ENCODE assay signal across 12 cellular contexts in genomic region chr4:2483237-2483636, GRCh38. TPM values are rescaled to one million over a fixed set of nuclear protein-coding genes. Genes with fewer than 3 reads are reported as not detected.
DNase-seq lines count a peak whose midpoint lies in the region; ATAC-seq and TF ChIP-seq lines count a peak whose summit lies in the region.
"Had no signal": no experiment of that assay in that cellular context is flagged by ENCODE, and none has a peak within 500 bp of the region (broad histone marks: within the 10 kb centered on the region; RNA-seq: fewer than 3 reads in every experiment).

No MANE protein-coding gene starts in this region.

- peaks cover 95% of the 10 kb centered on the region for H3K4me1 ChIP-seq in lower lobe of right lung

- no peaks in the 10 kb centered on the region for H3K27me3 Mint-ChIP-seq in activated T-cell treated with anti-CD3 and anti-CD28 coated beads, Interleukin-2, amount 50 U/mL, for 4 hours (ENCODE audit: low read depth)
- no peaks in the 10 kb centered on the region for H3K27me3 Mint-ChIP-seq in activated T-helper 17 cell treated with anti-CD3 and anti-CD28 coated beads, Interleukin-2, amount 50 U/mL, for 72 hours

- H3K4me3 ChIP-seq in lower lobe of right lung, result no peak overlapping the region

- no peaks in the 10 kb centered on the region for H3K9me3 ChIP-seq in lower lobe of right lung

- no peaks in the 10 kb centered on the region for H3K9me3 Mint-ChIP-seq in activated T-cell treated with anti-CD3 and anti-CD28 coated beads, Interleukin-2, amount 50 U/mL, for 4 hours
- H3K9me3 Mint-ChIP-seq in activated T-helper 17 cell treated with anti-CD3 and anti-CD28 coated beads, Interleukin-2, amount 50 U/mL, for 72 hours, result no peaks in the 10 kb centered on the region

- H3K4me3 Mint-ChIP-seq in activated T-cell treated with anti-CD3 and anti-CD28 coated beads, Interleukin-2, amount 50 U/mL, for 4 hours, result peak overlapping the region; percentile 69
- peak overlapping the region; percentile 75 for H3K4me3 Mint-ChIP-seq in activated T-helper 17 cell treated with anti-CD3 and anti-CD28 coated beads, Interleukin-2, amount 50 U/mL, for 72 hours

- ATAC-seq in activated T-cell treated with anti-CD3 and anti-CD28 coated beads, Interleukin-2, amount 50 U/mL, for 4 hours, result no peak
- peak; percentile 5 for ATAC-seq in activated T-helper 17 cell treated with anti-CD3 and anti-CD28 coated beads, Interleukin-2, amount 50 U/mL, for 72 hours (replicated peaks)
- no peak for ATAC-seq in lower lobe of right lung

- peak overlapping the region; percentile 14 for H3K27ac ChIP-seq in lower lobe of right lung
- peak overlapping the region; percentile 56 for H3K27ac ChIP-seq in substantia nigra (ENCODE audit: low read depth, low read length, poor library complexity, severe bottlenecking)
- H3K27ac ChIP-seq: KMS-11 had no signal

- H3K36me3 ChIP-seq in lower lobe of right lung, result no peaks in the 10 kb centered on the region

- intact Hi-C loops in lower lobe of right lung (cut with DNase I), result no loop called here

- DNase-seq in activated T-cell treated with anti-CD3 and anti-CD28 coated beads, Interleukin-2, amount 50 U/mL, for 4 hours, result no peak
- DNase-seq in activated T-cell treated with anti-CD3 and anti-CD28 coated beads, Interleukin-2, amount 50 U/mL, for 1 hour, result no peak
- DNase-seq in lower lobe of right lung (no peak), substantia nigra (lab: John Stamatoyannopoulos, UW) (no peak), NCI-H748 treated with DMSO at 0.1 percent for 48 hours (lab: John Stamatoyannopoulos, UW) (no peak), DMS53 treated with DMSO at 0.1 percent for 48 hours (lab: John Stamatoyannopoulos, UW; ENCODE audit: unreplicated experiment) (no peak)
- DNase-seq in activated effector memory CD4-positive, alpha-beta T cell treated with Interleukin-2 at 50 U/mL for 16 hours, result no peak
- DNase-seq: GDM1, NCI-H2171, SHP77 had no signal

- H3K27ac Mint-ChIP-seq in activated T-helper 17 cell treated with anti-CD3 and anti-CD28 coated beads, Interleukin-2, amount 50 U/mL, for 72 hours, result peak overlapping the region; percentile 48

- H3K36me3 Mint-ChIP-seq in activated T-cell treated with anti-CD3 and anti-CD28 coated beads, Interleukin-2, amount 50 U/mL, for 4 hours (ENCODE audit: insufficient read depth), result peaks cover 9% of the 10 kb centered on the region
- peaks cover 48% of the 10 kb centered on the region for H3K36me3 Mint-ChIP-seq in activated T-helper 17 cell treated with anti-CD3 and anti-CD28 coated beads, Interleukin-2, amount 50 U/mL, for 72 hours (ENCODE audit: low read depth)

- TF ChIP-seq CTCF in lower lobe of right lung (IDR thresholded peaks at IDR 0.05), result no peak

- H3K27me3 ChIP-seq in lower lobe of right lung (ENCODE audit: low read depth), result no peaks in the 10 kb centered on the region

- peaks cover 93% of the 10 kb centered on the region for H3K4me1 Mint-ChIP-seq in activated T-cell treated with anti-CD3 and anti-CD28 coated beads, Interleukin-2, amount 50 U/mL, for 4 hours (ENCODE audit: low read depth)
- peaks cover 77% of the 10 kb centered on the region for H3K4me1 Mint-ChIP-seq in activated T-helper 17 cell treated with anti-CD3 and anti-CD28 coated beads, Interleukin-2, amount 50 U/mL, for 72 hours

RNA-seq across cellular contexts. Expression of gene RNF4, which starts 14.3 kb away (rescaled TPM):
- 100 to 1,000 TPM in 1 of 3 donors, 10 to 100 TPM in 2; 96.7 to 105 (median 97.4) TPM for total RNA-seq in activated T-cell treated with anti-CD3 and anti-CD28 coated beads, Interleukin-2, amount 50 U/mL, for 4 hours
- total RNA-seq in activated T-helper 17 cell treated with anti-CD3 and anti-CD28 coated beads, Interleukin-2, amount 50 U/mL, for 72 hours, result 10 to 100 TPM; 90.8 to 97.1 TPM
- 39.3 TPM for total RNA-seq in lower lobe of right lung

RNA-seq across cellular contexts. Expression of gene FAM193A, which starts 53.2 kb away (rescaled TPM):
- total RNA-seq in activated T-cell treated with anti-CD3 and anti-CD28 coated beads, Interleukin-2, amount 50 U/mL, for 4 hours, result 10 to 100 TPM; 24.7 to 25.3 (median 24.9) TPM
- total RNA-seq in activated T-helper 17 cell treated with anti-CD3 and anti-CD28 coated beads, Interleukin-2, amount 50 U/mL, for 72 hours, result 10 to 100 TPM; 28.9 to 35.3 TPM
- total RNA-seq in lower lobe of right lung, result 26.1 TPM
